Comparison of ENCODE assay signal across 2 cellular contexts in the genomic region with DNA sequence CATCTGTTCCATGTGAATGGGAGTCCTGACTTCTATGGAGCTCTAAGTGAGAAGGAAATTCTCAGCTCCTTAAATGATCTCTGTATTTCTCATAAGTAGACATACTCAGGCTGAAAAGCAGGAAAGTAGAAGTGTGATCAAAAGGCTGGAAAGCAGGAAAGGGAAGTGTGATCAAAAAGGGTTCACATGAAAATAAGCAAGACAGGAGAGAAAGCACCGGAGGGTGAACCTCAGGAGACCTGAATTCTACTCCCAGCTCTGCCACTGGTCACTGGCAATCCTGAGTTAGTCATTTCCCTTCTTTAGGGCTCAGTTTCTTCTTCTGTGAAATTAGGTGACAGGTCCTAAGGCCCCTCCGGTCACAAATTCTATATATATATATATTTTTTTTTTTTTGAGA.
TF ChIP-seq lines count a peak whose summit lies in the region.

No MANE protein-coding gene starts in this region.

TF ChIP-seq in SK-N-SH, 30 proteins besides CTCF, POLR2A, EP300 and RAD21 (continued from another document):
- TF ChIP-seq, protein P1, sequence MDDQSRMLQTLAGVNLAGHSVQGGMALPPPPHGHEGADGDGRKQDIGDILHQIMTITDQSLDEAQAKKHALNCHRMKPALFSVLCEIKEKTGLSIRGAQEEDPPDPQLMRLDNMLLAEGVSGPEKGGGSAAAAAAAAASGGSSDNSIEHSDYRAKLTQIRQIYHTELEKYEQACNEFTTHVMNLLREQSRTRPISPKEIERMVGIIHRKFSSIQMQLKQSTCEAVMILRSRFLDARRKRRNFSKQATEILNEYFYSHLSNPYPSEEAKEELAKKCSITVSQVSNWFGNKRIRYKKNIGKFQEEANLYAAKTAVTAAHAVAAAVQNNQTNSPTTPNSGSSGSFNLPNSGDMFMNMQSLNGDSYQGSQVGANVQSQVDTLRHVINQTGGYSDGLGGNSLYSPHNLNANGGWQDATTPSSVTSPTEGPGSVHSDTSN (IDR thresholded peaks at IDR 0.05), result no peak
- TF ChIP-seq ELF1 (IDR thresholded peaks at IDR 0.05), result no peak
- TF ChIP-seq TAF1 (IDR thresholded peaks at IDR 0.05; ENCODE audit: borderline replicate concordance, low read depth, low read length), result no peak
- TF ChIP-seq, protein P2, sequence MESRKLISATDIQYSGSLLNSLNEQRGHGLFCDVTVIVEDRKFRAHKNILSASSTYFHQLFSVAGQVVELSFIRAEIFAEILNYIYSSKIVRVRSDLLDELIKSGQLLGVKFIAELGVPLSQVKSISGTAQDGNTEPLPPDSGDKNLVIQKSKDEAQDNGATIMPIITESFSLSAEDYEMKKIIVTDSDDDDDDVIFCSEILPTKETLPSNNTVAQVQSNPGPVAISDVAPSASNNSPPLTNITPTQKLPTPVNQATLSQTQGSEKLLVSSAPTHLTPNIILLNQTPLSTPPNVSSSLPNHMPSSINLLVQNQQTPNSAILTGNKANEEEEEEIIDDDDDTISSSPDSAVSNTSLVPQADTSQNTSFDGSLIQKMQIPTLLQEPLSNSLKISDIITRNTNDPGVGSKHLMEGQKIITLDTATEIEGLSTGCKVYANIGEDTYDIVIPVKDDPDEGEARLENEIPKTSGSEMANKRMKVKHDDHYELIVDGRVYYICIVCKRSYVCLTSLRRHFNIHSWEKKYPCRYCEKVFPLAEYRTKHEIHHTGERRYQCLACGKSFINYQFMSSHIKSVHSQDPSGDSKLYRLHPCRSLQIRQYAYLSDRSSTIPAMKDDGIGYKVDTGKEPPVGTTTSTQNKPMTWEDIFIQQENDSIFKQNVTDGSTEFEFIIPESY (IDR thresholded peaks at IDR 0.05; ENCODE audit: borderline replicate concordance, low read depth), result no peak
- no peak for TF ChIP-seq SIN3A (IDR thresholded peaks at IDR 0.05; ENCODE audit: borderline replicate concordance, low read depth, low read length)
- TF ChIP-seq EZH2phosphoT487 (IDR thresholded peaks at IDR 0.05; ENCODE audit: borderline replicate concordance, low read depth), result no peak
- TF ChIP-seq, protein P3, sequence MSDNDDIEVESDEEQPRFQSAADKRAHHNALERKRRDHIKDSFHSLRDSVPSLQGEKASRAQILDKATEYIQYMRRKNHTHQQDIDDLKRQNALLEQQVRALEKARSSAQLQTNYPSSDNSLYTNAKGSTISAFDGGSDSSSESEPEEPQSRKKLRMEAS (IDR thresholded peaks at IDR 0.05; ENCODE audit: low read depth), result no peak
- TF ChIP-seq TEAD4 (IDR thresholded peaks at IDR 0.05; ENCODE audit: borderline replicate concordance, insufficient read depth), result no peak
- TF ChIP-seq CHD2 (IDR thresholded peaks at IDR 0.05; ENCODE audit: low read length, partially characterized antibody), result no peak
- TF ChIP-seq RXRA (IDR thresholded peaks at IDR 0.05; ENCODE audit: borderline replicate concordance, low read depth), result no peak
- no peak for TF ChIP-seq RCOR1 (IDR thresholded peaks at IDR 0.05; ENCODE audit: low read length)
- TF ChIP-seq POLR2AphosphoS5 (IDR thresholded peaks at IDR 0.05; ENCODE audit: low read depth, low read length), result no peak
- TF ChIP-seq MEF2A (IDR thresholded peaks at IDR 0.05; ENCODE audit: borderline replicate concordance, low read depth), result no peak
- TF ChIP-seq FOXJ3 (CRISPR knock-in tag; IDR thresholded peaks at IDR 0.05), result no peak
- TF ChIP-seq, protein P4, sequence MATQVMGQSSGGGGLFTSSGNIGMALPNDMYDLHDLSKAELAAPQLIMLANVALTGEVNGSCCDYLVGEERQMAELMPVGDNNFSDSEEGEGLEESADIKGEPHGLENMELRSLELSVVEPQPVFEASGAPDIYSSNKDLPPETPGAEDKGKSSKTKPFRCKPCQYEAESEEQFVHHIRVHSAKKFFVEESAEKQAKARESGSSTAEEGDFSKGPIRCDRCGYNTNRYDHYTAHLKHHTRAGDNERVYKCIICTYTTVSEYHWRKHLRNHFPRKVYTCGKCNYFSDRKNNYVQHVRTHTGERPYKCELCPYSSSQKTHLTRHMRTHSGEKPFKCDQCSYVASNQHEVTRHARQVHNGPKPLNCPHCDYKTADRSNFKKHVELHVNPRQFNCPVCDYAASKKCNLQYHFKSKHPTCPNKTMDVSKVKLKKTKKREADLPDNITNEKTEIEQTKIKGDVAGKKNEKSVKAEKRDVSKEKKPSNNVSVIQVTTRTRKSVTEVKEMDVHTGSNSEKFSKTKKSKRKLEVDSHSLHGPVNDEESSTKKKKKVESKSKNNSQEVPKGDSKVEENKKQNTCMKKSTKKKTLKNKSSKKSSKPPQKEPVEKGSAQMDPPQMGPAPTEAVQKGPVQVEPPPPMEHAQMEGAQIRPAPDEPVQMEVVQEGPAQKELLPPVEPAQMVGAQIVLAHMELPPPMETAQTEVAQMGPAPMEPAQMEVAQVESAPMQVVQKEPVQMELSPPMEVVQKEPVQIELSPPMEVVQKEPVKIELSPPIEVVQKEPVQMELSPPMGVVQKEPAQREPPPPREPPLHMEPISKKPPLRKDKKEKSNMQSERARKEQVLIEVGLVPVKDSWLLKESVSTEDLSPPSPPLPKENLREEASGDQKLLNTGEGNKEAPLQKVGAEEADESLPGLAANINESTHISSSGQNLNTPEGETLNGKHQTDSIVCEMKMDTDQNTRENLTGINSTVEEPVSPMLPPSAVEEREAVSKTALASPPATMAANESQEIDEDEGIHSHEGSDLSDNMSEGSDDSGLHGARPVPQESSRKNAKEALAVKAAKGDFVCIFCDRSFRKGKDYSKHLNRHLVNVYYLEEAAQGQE (IDR thresholded peaks at IDR 0.05; ENCODE audit: low read depth, low read length), result no peak
- TF ChIP-seq YY1 (IDR thresholded peaks at IDR 0.05; ENCODE audit: low read depth), result no peak

TF ChIP-seq in SK-N-SH treated with all-trans-retinoic acid at 6 μM for 48 hours, 23 proteins besides CTCF, POLR2A, EP300 and RAD21 (continued from another document):
- no peak for TF ChIP-seq ZFP30 (CRISPR knock-in tag; IDR thresholded peaks at IDR 0.05)
- no peak for TF ChIP-seq ZNF70 (CRISPR knock-in tag; IDR thresholded peaks at IDR 0.05)
- TF ChIP-seq ARNTL (CRISPR knock-in tag; IDR thresholded peaks at IDR 0.05; ENCODE audit: borderline replicate concordance, low read depth), result no peak
- TF ChIP-seq GLIS3 (CRISPR knock-in tag; IDR thresholded peaks at IDR 0.05), result no peak
- TF ChIP-seq, protein P5, sequence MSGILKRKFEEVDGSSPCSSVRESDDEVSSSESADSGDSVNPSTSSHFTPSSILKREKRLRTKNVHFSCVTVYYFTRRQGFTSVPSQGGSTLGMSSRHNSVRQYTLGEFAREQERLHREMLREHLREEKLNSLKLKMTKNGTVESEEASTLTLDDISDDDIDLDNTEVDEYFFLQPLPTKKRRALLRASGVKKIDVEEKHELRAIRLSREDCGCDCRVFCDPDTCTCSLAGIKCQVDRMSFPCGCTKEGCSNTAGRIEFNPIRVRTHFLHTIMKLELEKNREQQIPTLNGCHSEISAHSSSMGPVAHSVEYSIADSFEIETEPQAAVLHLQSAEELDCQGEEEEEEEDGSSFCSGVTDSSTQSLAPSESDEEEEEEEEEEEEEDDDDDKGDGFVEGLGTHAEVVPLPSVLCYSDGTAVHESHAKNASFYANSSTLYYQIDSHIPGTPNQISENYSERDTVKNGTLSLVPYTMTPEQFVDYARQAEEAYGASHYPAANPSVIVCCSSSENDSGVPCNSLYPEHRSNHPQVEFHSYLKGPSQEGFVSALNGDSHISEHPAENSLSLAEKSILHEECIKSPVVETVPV (CRISPR knock-in tag; IDR thresholded peaks at IDR 0.05), result no peak
- no peak for TF ChIP-seq PPARA (CRISPR knock-in tag; IDR thresholded peaks at IDR 0.05; ENCODE audit: borderline replicate concordance)
- no peak for TF ChIP-seq TCF4 (CRISPR knock-in tag; IDR thresholded peaks at IDR 0.05; ENCODE audit: borderline replicate concordance)
- TF ChIP-seq RARB (CRISPR knock-in tag; IDR thresholded peaks at IDR 0.05), result no peak
- TF ChIP-seq ZNF565 (CRISPR knock-in tag; conservative IDR thresholded peaks at IDR 0.05; ENCODE audit: low read depth), result no peak
- no peak for TF ChIP-seq ESRRG (CRISPR knock-in tag; IDR thresholded peaks at IDR 0.05)
- TF ChIP-seq ZNF8 (CRISPR knock-in tag; IDR thresholded peaks at IDR 0.05), result no peak
- no peak for TF ChIP-seq OSR1 (CRISPR knock-in tag; IDR thresholded peaks at IDR 0.05)
- TF ChIP-seq, protein P6, sequence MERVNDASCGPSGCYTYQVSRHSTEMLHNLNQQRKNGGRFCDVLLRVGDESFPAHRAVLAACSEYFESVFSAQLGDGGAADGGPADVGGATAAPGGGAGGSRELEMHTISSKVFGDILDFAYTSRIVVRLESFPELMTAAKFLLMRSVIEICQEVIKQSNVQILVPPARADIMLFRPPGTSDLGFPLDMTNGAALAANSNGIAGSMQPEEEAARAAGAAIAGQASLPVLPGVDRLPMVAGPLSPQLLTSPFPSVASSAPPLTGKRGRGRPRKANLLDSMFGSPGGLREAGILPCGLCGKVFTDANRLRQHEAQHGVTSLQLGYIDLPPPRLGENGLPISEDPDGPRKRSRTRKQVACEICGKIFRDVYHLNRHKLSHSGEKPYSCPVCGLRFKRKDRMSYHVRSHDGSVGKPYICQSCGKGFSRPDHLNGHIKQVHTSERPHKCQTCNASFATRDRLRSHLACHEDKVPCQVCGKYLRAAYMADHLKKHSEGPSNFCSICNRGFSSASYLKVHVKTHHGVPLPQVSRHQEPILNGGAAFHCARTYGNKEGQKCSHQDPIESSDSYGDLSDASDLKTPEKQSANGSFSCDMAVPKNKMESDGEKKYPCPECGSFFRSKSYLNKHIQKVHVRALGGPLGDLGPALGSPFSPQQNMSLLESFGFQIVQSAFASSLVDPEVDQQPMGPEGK (CRISPR knock-in tag; IDR thresholded peaks at IDR 0.05; ENCODE audit: borderline replicate concordance), result no peak
- no peak for TF ChIP-seq BACH2 (CRISPR knock-in tag; IDR thresholded peaks at IDR 0.05; ENCODE audit: borderline replicate concordance)
- TF ChIP-seq, protein P7, sequence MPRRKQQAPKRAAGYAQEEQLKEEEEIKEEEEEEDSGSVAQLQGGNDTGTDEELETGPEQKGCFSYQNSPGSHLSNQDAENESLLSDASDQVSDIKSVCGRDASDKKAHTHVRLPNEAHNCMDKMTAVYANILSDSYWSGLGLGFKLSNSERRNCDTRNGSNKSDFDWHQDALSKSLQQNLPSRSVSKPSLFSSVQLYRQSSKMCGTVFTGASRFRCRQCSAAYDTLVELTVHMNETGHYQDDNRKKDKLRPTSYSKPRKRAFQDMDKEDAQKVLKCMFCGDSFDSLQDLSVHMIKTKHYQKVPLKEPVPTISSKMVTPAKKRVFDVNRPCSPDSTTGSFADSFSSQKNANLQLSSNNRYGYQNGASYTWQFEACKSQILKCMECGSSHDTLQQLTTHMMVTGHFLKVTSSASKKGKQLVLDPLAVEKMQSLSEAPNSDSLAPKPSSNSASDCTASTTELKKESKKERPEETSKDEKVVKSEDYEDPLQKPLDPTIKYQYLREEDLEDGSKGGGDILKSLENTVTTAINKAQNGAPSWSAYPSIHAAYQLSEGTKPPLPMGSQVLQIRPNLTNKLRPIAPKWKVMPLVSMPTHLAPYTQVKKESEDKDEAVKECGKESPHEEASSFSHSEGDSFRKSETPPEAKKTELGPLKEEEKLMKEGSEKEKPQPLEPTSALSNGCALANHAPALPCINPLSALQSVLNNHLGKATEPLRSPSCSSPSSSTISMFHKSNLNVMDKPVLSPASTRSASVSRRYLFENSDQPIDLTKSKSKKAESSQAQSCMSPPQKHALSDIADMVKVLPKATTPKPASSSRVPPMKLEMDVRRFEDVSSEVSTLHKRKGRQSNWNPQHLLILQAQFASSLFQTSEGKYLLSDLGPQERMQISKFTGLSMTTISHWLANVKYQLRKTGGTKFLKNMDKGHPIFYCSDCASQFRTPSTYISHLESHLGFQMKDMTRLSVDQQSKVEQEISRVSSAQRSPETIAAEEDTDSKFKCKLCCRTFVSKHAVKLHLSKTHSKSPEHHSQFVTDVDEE (CRISPR knock-in tag; IDR thresholded peaks at IDR 0.05), result no peak
- TF ChIP-seq CSDC2 (CRISPR knock-in tag; IDR thresholded peaks at IDR 0.05), result no peak
- TF ChIP-seq SNAI2 (CRISPR knock-in tag; IDR thresholded peaks at IDR 0.05), result no peak
- TF ChIP-seq, protein P8, sequence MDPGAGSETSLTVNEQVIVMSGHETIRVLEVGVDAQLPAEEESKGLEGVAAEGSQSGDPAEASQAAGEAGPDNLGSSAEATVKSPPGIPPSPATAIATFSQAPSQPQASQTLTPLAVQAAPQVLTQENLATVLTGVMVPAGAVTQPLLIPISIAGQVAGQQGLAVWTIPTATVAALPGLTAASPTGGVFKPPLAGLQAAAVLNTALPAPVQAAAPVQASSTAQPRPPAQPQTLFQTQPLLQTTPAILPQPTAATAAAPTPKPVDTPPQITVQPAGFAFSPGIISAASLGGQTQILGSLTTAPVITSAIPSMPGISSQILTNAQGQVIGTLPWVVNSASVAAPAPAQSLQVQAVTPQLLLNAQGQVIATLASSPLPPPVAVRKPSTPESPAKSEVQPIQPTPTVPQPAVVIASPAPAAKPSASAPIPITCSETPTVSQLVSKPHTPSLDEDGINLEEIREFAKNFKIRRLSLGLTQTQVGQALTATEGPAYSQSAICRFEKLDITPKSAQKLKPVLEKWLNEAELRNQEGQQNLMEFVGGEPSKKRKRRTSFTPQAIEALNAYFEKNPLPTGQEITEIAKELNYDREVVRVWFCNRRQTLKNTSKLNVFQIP (CRISPR knock-in tag; IDR thresholded peaks at IDR 0.05; ENCODE audit: borderline replicate concordance, low read depth), result no peak
TF ChIP-seq in SK-N-SH treated with all-trans-retinoic acid at 6 μM for 48 hours: peak in this region for 0.
